In genomic region chr7:126501617-126502016, GRCh38 we compare ENCODE assay signal across 18 cellular contexts.
DNase-seq lines count a peak whose midpoint lies in the region; ATAC-seq, FAIRE-seq and TF ChIP-seq lines count a peak whose summit lies in the region.
"Had no signal": no experiment of that assay in that cellular context is flagged by ENCODE, and none has a peak within 500 bp of the region (broad histone marks: within the 10 kb centered on the region; RNA-seq: fewer than 3 reads in every experiment).

No MANE protein-coding gene starts in this region.

- TF ChIP-seq POLR2A in GM12892 (IDR thresholded peaks at IDR 0.05; ENCODE audit: low read depth, low read length): no peak

- FAIRE-seq in GM12892 (lab: Jason Lieb, UNC): no peak

- DNase-seq in DMS153 treated with DMSO at 0.1 percent for 48 hours (lab: John Stamatoyannopoulos, UW; ENCODE audit: unreplicated experiment) (peak; percentile 22), NCI-H345 (lab: John Stamatoyannopoulos, UW) (peak; percentile 47), NCI-H82 (lab: John Stamatoyannopoulos, UW) (no peak), GM12892 (ENCODE audit: insufficient read length) (no peak), SW480 (ENCODE audit: low spot score) (no peak), NCI-H1930 (lab: John Stamatoyannopoulos, UW) (no peak)
- DNase-seq: activated CD4-positive, alpha-beta T cell treated with anti-CD3 and anti-CD28 coated beads for 1 hour; activated CD8-positive, alpha-beta memory T cell treated with anti-CD3 and anti-CD28 coated beads, Interleukin-2, amount 50 U/mL, for 4 hours; activated naive CD4-positive, alpha-beta T cell treated with anti-CD3 and anti-CD28 coated beads for 36 hours; CD8-positive, alpha-beta memory T cell; cortex of kidney; erythroblast; NCI-H1048; retina; Right ventricle myocardium superior; uterus had no signal

- ATAC-seq in GM18909 (IDR thresholded peaks at IDR 0.05; ENCODE audit: poor library complexity, unreplicated experiment) (peak; percentile 56), HG03045 (IDR thresholded peaks at IDR 0.05; ENCODE audit: unreplicated experiment) (peak; percentile 60)

Comparison
In these comparisons a context has a peak if more than half of its experiments do, and no peak if none do; other contexts are left out.
1. DNase-seq: peak in DMS153 treated with DMSO at 0.1 percent for 48 hours (single experiment) and NCI-H345 (single experiment); none in NCI-H82 (single experiment), GM12892 (single experiment), SW480 (single experiment) and NCI-H1930 (0 of 2).